8 cellular contexts compared by ENCODE assay signal in genomic region chr20:53915459-53916172, GRCh38.
DNase-seq lines count a peak whose midpoint lies in the region; ATAC-seq and TF ChIP-seq lines count a peak whose summit lies in the region.

No MANE protein-coding gene starts in this region.

- DNase-seq in DMS 273 (lab: John Stamatoyannopoulos, UW; ENCODE audit: unreplicated experiment) (peak; percentile 96), LHCN-M2 (ENCODE audit: low read depth) (peak; percentile 96), fibroblast of the conjunctiva (ENCODE audit: low read depth) (peak; percentile 88), neural crest cell (ENCODE audit: low read depth, low spot score) (peak; percentile 99)
- DNase-seq in activated effector memory CD4-positive, alpha-beta T cell treated with Interleukin-2 at 50 U/mL for 16 hours = peak; percentile 88
- DNase-seq in stimulated activated naive CD8-positive, alpha-beta T cell treated with anti-CD3 and anti-CD28 coated beads, Interleukin-15, amount 100 ng/mL, for 72 hours = peak; percentile 91 to 95

- H3K27ac Mint-ChIP-seq in neural crest cell (ENCODE audit: unreplicated experiment) = peak overlapping the region; percentile 100
- peak overlapping the region; percentile 97 for H3K27ac Mint-ChIP-seq in stimulated activated naive CD8-positive, alpha-beta T cell treated with anti-CD3 and anti-CD28 coated beads, Interleukin-15, amount 100 ng/mL, for 72 hours

- ATAC-seq in GM21529 (IDR thresholded peaks at IDR 0.05; ENCODE audit: unreplicated experiment) = peak; percentile 54
- ATAC-seq in stimulated activated naive CD8-positive, alpha-beta T cell treated with anti-CD3 and anti-CD28 coated beads, Interleukin-15, amount 100 ng/mL, for 72 hours = peak; percentile 98

- TF ChIP-seq CTCF in neural crest cell (conservative IDR thresholded peaks at IDR 0.05) = peak; percentile 90

- peaks cover 43% of the 10 kb centered on the region for H3K4me1 Mint-ChIP-seq in neural crest cell
- peaks cover 66% of the 10 kb centered on the region for H3K4me1 Mint-ChIP-seq in stimulated activated naive CD8-positive, alpha-beta T cell treated with anti-CD3 and anti-CD28 coated beads, Interleukin-15, amount 100 ng/mL, for 72 hours

- H3K9me3 Mint-ChIP-seq in neural crest cell = peaks cover 7% of the 10 kb centered on the region
- H3K9me3 Mint-ChIP-seq in stimulated activated naive CD8-positive, alpha-beta T cell treated with anti-CD3 and anti-CD28 coated beads, Interleukin-15, amount 100 ng/mL, for 72 hours = peaks cover 7 to 10% of the 10 kb centered on the region in 2 donors

- 0 out of 2 replicates have a peak, but pooled peaks have one; percentile 25 for TF ChIP-seq POLR2A in Raji (IDR thresholded peaks at IDR 0.05; ENCODE audit: insufficient read depth, low read depth, low read length)

- H3K27me3 Mint-ChIP-seq in neural crest cell (ENCODE audit: low read depth) = no peaks in the 10 kb centered on the region
- H3K27me3 Mint-ChIP-seq in stimulated activated naive CD8-positive, alpha-beta T cell treated with anti-CD3 and anti-CD28 coated beads, Interleukin-15, amount 100 ng/mL, for 72 hours = no peaks in the 10 kb centered on the region

- peaks cover 6% of the 10 kb centered on the region for H3K36me3 Mint-ChIP-seq in neural crest cell (ENCODE audit: low read depth)

- peak overlapping the region; percentile 99 for H3K4me3 Mint-ChIP-seq in neural crest cell
- peak overlapping the region; percentile 97 to 98 for H3K4me3 Mint-ChIP-seq in stimulated activated naive CD8-positive, alpha-beta T cell treated with anti-CD3 and anti-CD28 coated beads, Interleukin-15, amount 100 ng/mL, for 72 hours

Comparison
In these comparisons a context has a peak if more than half of its experiments do, and no peak if none do; other contexts are left out.
1. Peak in every context shown above with its lines: DNase-seq and ATAC-seq.